In genomic region chr14:73549889-73550524, GRCh38 we compare ENCODE assay signal across 8 cellular contexts. TPM values are rescaled to one million over a fixed set of nuclear protein-coding genes. Genes with fewer than 3 reads are reported as not detected.
"Had no signal": no experiment of that assay in that cellular context is flagged by ENCODE, and none has a peak within 500 bp of the region (broad histone marks: within the 10 kb centered on the region; RNA-seq: fewer than 3 reads in every experiment).

No MANE protein-coding gene starts in this region.

RNA-seq across cellular contexts. Expression of gene HEATR4, which starts 8.7 kb away (rescaled TPM):
- total RNA-seq: activated CD4-positive, alpha-beta T cell treated with anti-CD3 and anti-CD28 coated beads, Interleukin-2, amount 10 ng/mL, durations not matched to agents 24 days and 14 days; activated CD8-positive, alpha-beta memory T cell treated with anti-CD3 and anti-CD28 coated beads for 36 hours; activated CD8-positive, alpha-beta T cell treated with anti-CD3 and anti-CD28 coated beads for 36 hours; activated naive CD8-positive, alpha-beta T cell treated with anti-CD3 and anti-CD28 coated beads for 36 hours; activated T-helper 17 cell treated with anti-CD3 and anti-CD28 coated beads, Interleukin-2, amount 50 U/mL, for 72 hours; RPMI7951; SJCRH30; T-helper 1 cell treated with Interleukin-12 subunit alpha and Interleukin-12 subunit beta and Interleukin-4 antibody, amounts not matched to agents 30 ng/mL and 1 ng/mL, for 36 hours had no signal

RNA-seq across cellular contexts. Expression of gene ACOT4, which starts 41.7 kb away (rescaled TPM):
- total RNA-seq: SJCRH30 had no signal
